8 cellular contexts compared by ENCODE assay signal in the genomic region with DNA sequence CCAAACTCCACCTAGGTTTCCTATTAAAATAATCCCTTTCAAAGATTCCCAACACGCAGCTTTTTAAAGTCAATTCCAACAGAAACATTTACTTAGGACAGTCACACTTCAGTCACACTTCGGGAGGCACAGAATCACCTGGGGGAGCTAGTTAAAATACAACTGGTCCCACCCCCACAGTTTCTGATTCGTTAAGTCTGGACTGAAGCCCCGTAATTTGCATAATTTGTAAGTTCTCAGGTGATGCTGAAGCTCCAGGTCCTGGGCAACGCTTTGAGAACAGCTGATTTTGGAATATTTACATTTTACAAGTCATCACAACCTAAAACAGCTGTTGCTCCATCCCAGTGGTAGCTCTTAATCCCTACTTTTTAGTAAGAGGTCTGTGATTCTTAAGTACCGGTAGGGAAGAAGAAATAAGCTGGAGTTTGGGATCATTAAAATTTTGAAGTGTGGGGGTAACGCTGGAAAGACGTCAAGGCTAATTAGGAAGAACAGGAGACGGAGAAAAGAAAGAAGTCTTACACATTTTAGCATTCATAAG. TPM values are rescaled to one million over a fixed set of nuclear protein-coding genes. Genes with fewer than 3 reads are reported as not detected.
DNase-seq lines count a peak whose midpoint lies in the region; TF ChIP-seq lines count a peak whose summit lies in the region.

No MANE protein-coding gene starts in this region.

- TF ChIP-seq CTCF in LNCaP clone FGC (IDR thresholded peaks at IDR 0.05; ENCODE audit: control insufficient read depth, extremely low read depth, insufficient read depth), result no peak
- TF ChIP-seq CTCF in astrocyte of the spinal cord (IDR thresholded peaks at IDR 0.05; ENCODE audit: low read depth, low read length), result no peak

- H3K4me3 ChIP-seq in LNCaP clone FGC (ENCODE audit: low read depth, low read length), result peak overlapping the region; percentile 94
- peak overlapping the region; percentile 99 for H3K4me3 ChIP-seq in astrocyte of the spinal cord (ENCODE audit: low read depth, low read length)
- H3K4me3 ChIP-seq in mesodermal cell (ENCODE audit: extremely low read depth, insufficient read depth, low read length, poor library complexity, severe bottlenecking), result peak overlapping the region; percentile 94

- peaks cover 3% of the 10 kb centered on the region for H3K4me1 ChIP-seq in mesodermal cell (ENCODE audit: control insufficient read depth, insufficient read depth, low read length, poor library complexity, severe bottlenecking)

- H3K27ac ChIP-seq in mesodermal cell (ENCODE audit: low read depth, low read length, severe bottlenecking), result no peak overlapping the region

- in situ Hi-C loops in astrocyte of the spinal cord (cut with HindIII; ENCODE audit: low sequenced_read_pairs), result no loop called here

- no peaks in the 10 kb centered on the region for H3K9me3 ChIP-seq in mesodermal cell (ENCODE audit: control insufficient read depth, low read length)

- DNase-seq in DMS 273 (lab: John Stamatoyannopoulos, UW; ENCODE audit: unreplicated experiment) (peak; percentile 14), DMS 273 treated with DMSO at 0.1 percent for 48 hours (lab: John Stamatoyannopoulos, UW) (no peak), LNCaP clone FGC (ENCODE audit: low read depth) (no peak), astrocyte of the spinal cord (ENCODE audit: low read depth, low spot score) (no peak), anterior cingulate cortex (lab: John Stamatoyannopoulos, UW) (no peak), KG1 (lab: John Stamatoyannopoulos, UW) (no peak), NCI-H2227 (lab: John Stamatoyannopoulos, UW; ENCODE audit: unreplicated experiment) (no peak)

- no peaks in the 10 kb centered on the region for H3K36me3 ChIP-seq in mesodermal cell (ENCODE audit: control insufficient read depth, insufficient read depth, low read length)

- 0 to 28% methylated on average over 2 of the region's 9 CpGs for WGBS in mesodermal cell (ENCODE audit: insufficient coverage in 2 of 2), 2 experiments

RNA-seq across cellular contexts. Expression of gene IPO8, which starts 1.2 kb away (rescaled TPM):
- 27.1 TPM for polyA plus RNA-seq in mesodermal cell (2013, experiment 1 of 2)
- 32.4 TPM for polyA plus RNA-seq in mesodermal cell (2013, experiment 2 of 2)
